ENCODE assay signal across 8 cellular contexts in genomic region chr22:26308467-26308866, GRCh38.
"Had no signal": no experiment of that assay in that cellular context is flagged by ENCODE, and none has a peak within 500 bp of the region (broad histone marks: within the 10 kb centered on the region; RNA-seq: fewer than 3 reads in every experiment).

No MANE protein-coding gene starts in this region.

- ATAC-seq: GM12878 had no signal

- H3K4me3 ChIP-seq: GM12878 had no signal

- FAIRE-seq: G401.6, GM12878, GM12891, GM12892, GM18507, GM19239 had no signal

- DNase-seq: GDM1, GF-D8 had no signal
